ENCODE assay signal across 8 cellular contexts in the genomic region with DNA sequence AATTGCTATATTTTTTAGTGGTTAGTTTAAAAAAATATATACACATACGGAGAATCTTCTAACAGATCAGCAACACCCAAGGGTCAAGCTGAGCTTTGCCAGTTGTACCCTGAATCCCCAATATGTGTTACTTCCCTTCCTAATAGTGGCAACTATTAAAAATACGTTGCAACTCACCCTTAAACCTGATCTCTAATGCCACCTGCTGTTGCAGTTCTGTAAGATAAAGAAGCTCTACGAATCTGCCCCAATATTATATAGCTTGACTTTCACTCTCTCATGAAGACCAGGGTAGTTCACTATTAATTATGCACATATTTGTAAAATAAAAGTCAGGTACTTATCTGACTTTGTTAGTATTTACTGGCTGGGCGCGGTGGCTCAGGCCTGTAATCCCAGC. TPM values are rescaled to one million over a fixed set of nuclear protein-coding genes. Genes with fewer than 3 reads are reported as not detected.
DNase-seq lines count a peak whose midpoint lies in the region; ATAC-seq and TF ChIP-seq lines count a peak whose summit lies in the region.

No MANE protein-coding gene starts in this region.

- H3K36me3 ChIP-seq in lung (ENCODE audit: control insufficient read depth in 2 of 2, insufficient read depth in 2 of 2, low read length in 2 of 2) = no peaks in the 10 kb centered on the region

- H3K9me3 Mint-ChIP-seq in MCF 10A (ENCODE audit: unreplicated experiment) = no peaks in the 10 kb centered on the region

- CTCF ChIA-PET in MCF 10A (lab: Yijun Ruan, JAX) = interaction anchor here (0.5 to 2.0 kb wide), 18 partner anchors 9 to 1359 kb away, joined by 3 to 8 read pairs (median 4); no protein-coding TSS in a partner anchor

- H3K4me3 ChIP-seq in NB4 (ENCODE audit: low read depth, low read length) (no peak overlapping the region), lung (no peak overlapping the region), coronary artery (no peak overlapping the region)

- no peak overlapping the region for H3K27ac Mint-ChIP-seq in MCF 10A (ENCODE audit: low read depth, unreplicated experiment)

- no peak for TF ChIP-seq POLR2A in NB4 (IDR thresholded peaks at IDR 0.05; ENCODE audit: extremely low read depth, insufficient read length)

- peaks cover 27% of the 10 kb centered on the region for H3K36me3 Mint-ChIP-seq in MCF 10A (ENCODE audit: insufficient read depth, unreplicated experiment)

- H3K4me1 Mint-ChIP-seq in MCF 10A (ENCODE audit: insufficient read depth, unreplicated experiment) = peaks cover 33% of the 10 kb centered on the region

- TF ChIP-seq CTCF in NB4 (IDR thresholded peaks at IDR 0.05; ENCODE audit: low read depth, low read length) (no peak), MCF 10A (IDR thresholded peaks at IDR 0.05; ENCODE audit: unreplicated experiment) (peak; percentile 61), lung (IDR thresholded peaks at IDR 0.05; ENCODE audit: control extremely low read depth, extremely low read depth) (peak; percentile 1), coronary artery (IDR thresholded peaks at IDR 0.05) (no peak)

- intact Hi-C loops in MCF 10A (cut with micrococcal nuclease) = loop anchor here (1.0 kb wide), 3 partner anchors 180 to 254 kb away; partner anchors contain the start of gene HCN3

- no peak for ATAC-seq in lung (ENCODE audit: insufficient read depth, low FRiP score)

- no TSS peak for BruUV-seq in MCF 10A (replicated peaks; lab: Mats Ljungman, UMichigan)

- 58 to 61% methylated on average over 5 of the region's 5 CpGs for WGBS in lung, 2 donors

- H3K27ac ChIP-seq in lung (ENCODE audit: low read depth in 1 of 2, low read length in 1 of 2) = no peak overlapping the region
- H3K27ac ChIP-seq in coronary artery = no peak overlapping the region

- no peaks in the 10 kb centered on the region for H3K27me3 Mint-ChIP-seq in MCF 10A (ENCODE audit: insufficient read depth, unreplicated experiment)

- no peak overlapping the region for H3K4me3 Mint-ChIP-seq in MCF 10A (ENCODE audit: unreplicated experiment)

- POLR2A ChIA-PET in MCF 10A (lab: Yijun Ruan, JAX) = interaction anchor here (0.6 to 1.5 kb wide), 7 partner anchors 25 to 295 kb away, joined by 3 to 6 read pairs (median 3); partner anchors contain the start of gene ASH1L

- no peaks in the 10 kb centered on the region for H3K27me3 ChIP-seq in lung (ENCODE audit: control insufficient read depth, insufficient read depth)

- DNase-seq in ELR (ENCODE audit: low read depth) (peak; percentile 60), NB4 (ENCODE audit: low read depth) (peak; percentile 40), MCF 10A (ENCODE audit: unreplicated experiment) (peak; percentile 63), lung (ENCODE audit: low spot score) (no peak), COLO668 (lab: John Stamatoyannopoulos, UW; ENCODE audit: unreplicated experiment) (no peak), coronary artery (ENCODE audit: low spot score) (no peak)
- DNase-seq in activated naive CD4-positive, alpha-beta T cell (lab: John Stamatoyannopoulos, UW) = no peak
- DNase-seq in activated CD4-positive, CD25-positive, alpha-beta regulatory T cell (lab: John Stamatoyannopoulos, UW) = no peak

- peaks cover 5 to 8% of the 10 kb centered on the region in 2 donors for H3K4me1 ChIP-seq in lung (ENCODE audit: control insufficient read depth in 2 of 2, insufficient read depth in 2 of 2, low read length in 2 of 2)

- H3K9me3 ChIP-seq in lung (ENCODE audit: control insufficient read depth in 2 of 2, insufficient read depth in 1 of 2, low read length in 1 of 2) = no peaks in the 10 kb centered on the region

RNA-seq across cellular contexts. Expression of gene ASH1L, which starts 58.4 kb away (rescaled TPM):
- total RNA-seq in MCF 10A (2022) (59.1 and 66.8 TPM in 2 replicates), lung (10 to 100 TPM; 46.1 to 92.5 TPM)
- polyA plus RNA-seq in lung = 1 to 10 TPM; 8.1 to 8.9 TPM

Comparison
In these comparisons a context has a peak if more than half of its experiments do, and no peak if none do; other contexts are left out.
1. DNase-seq: peak in ELR (single experiment), NB4 (single experiment) and MCF 10A (single experiment); none in lung (single experiment), COLO668 (single experiment), coronary artery (single experiment), activated naive CD4-positive, alpha-beta T cell (0 of 4) and activated CD4-positive, CD25-positive, alpha-beta regulatory T cell (0 of 4).
2. CTCF ChIP-seq: peak in MCF 10A (single experiment) and lung (single experiment); none in NB4 (single experiment) and coronary artery (single experiment).